In the genomic region with DNA sequence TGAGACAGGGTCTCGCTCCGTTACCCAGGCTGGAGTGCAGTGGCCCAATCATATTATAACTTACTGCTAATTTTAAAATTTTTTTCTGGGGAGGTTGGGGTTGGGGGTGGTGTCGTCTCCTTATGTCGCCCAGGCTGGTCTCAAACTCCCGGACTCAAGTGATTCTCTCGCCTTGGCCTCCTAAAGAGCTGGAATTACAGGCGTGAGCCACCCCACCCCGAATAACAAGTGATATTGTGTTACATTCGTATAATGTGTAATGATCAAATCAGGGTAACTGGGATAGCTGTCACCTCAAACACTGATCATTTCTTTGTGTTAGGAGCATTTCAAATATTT, we compare ENCODE assay signal across 8 cellular contexts. TPM values are rescaled to one million over a fixed set of nuclear protein-coding genes. Genes with fewer than 3 reads are reported as not detected.
DNase-seq lines count a peak whose midpoint lies in the region; ATAC-seq and TF ChIP-seq lines count a peak whose summit lies in the region.

No MANE protein-coding gene starts in this region.

- no peaks in the 10 kb centered on the region for H3K27me3 ChIP-seq in SU-DHL-6 (ENCODE audit: low read length)
- no peaks in the 10 kb centered on the region for H3K27me3 ChIP-seq in iPS-20b (ENCODE audit: insufficient read depth, low read length)
- no peaks in the 10 kb centered on the region for H3K27me3 ChIP-seq in testis

- TF ChIP-seq CTCF in SU-DHL-6 (IDR thresholded peaks at IDR 0.05; ENCODE audit: insufficient read depth, low read length, poor library complexity, severe bottlenecking) (no peak), testis (IDR thresholded peaks at IDR 0.05) (no peak)

- peak overlapping the region; percentile 25 for H3K4me3 ChIP-seq in SU-DHL-6 (ENCODE audit: insufficient read depth, low read length, poor library complexity, severe bottlenecking)
- peak overlapping the region; percentile 50; the same call in 1 of the 2 replicates for H3K4me3 ChIP-seq in iPS-20b (ENCODE audit: low read length)
- H3K4me3 ChIP-seq in testis: peak overlapping the region; percentile 57 to 81

- H3K9me2 ChIP-seq in SU-DHL-6 (replicated peaks; ENCODE audit: insufficient read depth, low read length): no peaks in the 10 kb centered on the region

- intact Hi-C loops in testis (cut with DNase I; ENCODE audit: low total_unique reads): no loop called here

- H2AFZ ChIP-seq in SU-DHL-6 (ENCODE audit: low read depth, low read length, severe bottlenecking): no peak overlapping the region

- no peaks in the 10 kb centered on the region for H3K9me3 ChIP-seq in SU-DHL-6 (ENCODE audit: insufficient read depth, low read length)
- no peaks in the 10 kb centered on the region for H3K9me3 ChIP-seq in iPS-20b (ENCODE audit: insufficient read depth, low read depth, low read length)
- no peaks in the 10 kb centered on the region for H3K9me3 ChIP-seq in testis

- H3K4me1 ChIP-seq in iPS-20b (ENCODE audit: insufficient read depth, low read length): 0 out of 2 replicates have a peak, but pooled peaks cover 2% of the 10 kb centered on the region
- no peaks in the 10 kb centered on the region for H3K4me1 ChIP-seq in testis

- H3K9ac ChIP-seq in SU-DHL-6 (ENCODE audit: low read length) (peak overlapping the region; percentile 30; the same call in 1 of the 2 replicates), iPS-20b (ENCODE audit: low read depth, low read length) (no peak overlapping the region)

- no peaks in the 10 kb centered on the region for H3K9me3 Mint-ChIP-seq in activated T-cell treated with anti-CD3 and anti-CD28 coated beads, Interleukin-2, amount 50 U/mL, for 72 hours

- peak overlapping the region; percentile 99 for H3K27ac Mint-ChIP-seq in activated T-cell treated with anti-CD3 and anti-CD28 coated beads, Interleukin-2, amount 50 U/mL, for 72 hours

- H3K4me3 Mint-ChIP-seq in activated T-cell treated with anti-CD3 and anti-CD28 coated beads, Interleukin-2, amount 50 U/mL, for 72 hours: peak overlapping the region; percentile 88 to 95

- H3K4me2 ChIP-seq in SU-DHL-6 (ENCODE audit: low read depth, low read length, poor library complexity, severe bottlenecking): peak overlapping the region; percentile 68

- WGBS in testis, 2 donors: 59 to 60% methylated on average over 9 of the region's 9 CpGs

- H3K36me3 ChIP-seq in SU-DHL-6 (ENCODE audit: low read length) (no peaks in the 10 kb centered on the region), iPS-20b (ENCODE audit: insufficient read depth, low read depth, low read length) (no peaks in the 10 kb centered on the region), testis (ENCODE audit: low read depth, missing control alignments) (no peaks in the 10 kb centered on the region)

- H3K27me3 Mint-ChIP-seq in activated T-cell treated with anti-CD3 and anti-CD28 coated beads, Interleukin-2, amount 50 U/mL, for 72 hours (ENCODE audit: low read depth): no peaks in the 10 kb centered on the region

- peaks cover 17% of the 10 kb centered on the region for H3K4me1 Mint-ChIP-seq in activated T-cell treated with anti-CD3 and anti-CD28 coated beads, Interleukin-2, amount 50 U/mL, for 72 hours (ENCODE audit: low read depth)

- no peak for ATAC-seq in activated T-cell treated with anti-CD3 and anti-CD28 coated beads, Interleukin-2, amount 50 U/mL, for 72 hours (replicated peaks in 1 of 2)
- no peak for ATAC-seq in GM21390 (IDR thresholded peaks at IDR 0.05; ENCODE audit: unreplicated experiment)

- 0 out of 2 replicates have a peak, but pooled peaks cover 3% of the 10 kb centered on the region for H3F3A ChIP-seq in SU-DHL-6 (ENCODE audit: insufficient read depth)

- DNase-seq in activated T-cell treated with anti-CD3 and anti-CD28 coated beads, Interleukin-2, amount 50 U/mL, for 72 hours: no peak
- DNase-seq in activated T-cell treated with anti-CD3 and anti-CD28 coated beads, Interleukin-2, amount 50 U/mL, for 48 hours: no peak
- DNase-seq in testis (no peak), NCI-H1105 (lab: John Stamatoyannopoulos, UW) (no peak), NCI-H526 treated with DMSO at 0.1 percent for 48 hours (lab: John Stamatoyannopoulos, UW) (no peak)

- H3K36me3 Mint-ChIP-seq in activated T-cell treated with anti-CD3 and anti-CD28 coated beads, Interleukin-2, amount 50 U/mL, for 72 hours (ENCODE audit: insufficient read depth in 2 of 2): peaks cover 0 to 4% of the 10 kb centered on the region in 2 donors

- no peaks in the 10 kb centered on the region for H4K20me1 ChIP-seq in SU-DHL-6 (ENCODE audit: low read depth, low read length)

- no peak for TF ChIP-seq POLR2A in testis (IDR thresholded peaks at IDR 0.05)

- no peak overlapping the region for H3K27ac ChIP-seq in SU-DHL-6 (ENCODE audit: low read depth, low read length)
- no peak overlapping the region for H3K27ac ChIP-seq in iPS-20b (ENCODE audit: low read length)
- peak overlapping the region in 1 of 2 donors; percentile 94 for H3K27ac ChIP-seq in testis

- H3K79me2 ChIP-seq in SU-DHL-6 (ENCODE audit: insufficient read depth, low read length): no peaks in the 10 kb centered on the region

RNA-seq across cellular contexts. Expression of gene KPNA2, which starts 16.2 kb away (rescaled TPM):
- 100 to 1,000 TPM; 193 to 201 TPM for total RNA-seq in activated T-cell treated with anti-CD3 and anti-CD28 coated beads, Interleukin-2, amount 50 U/mL, for 72 hours
- 100 to 1,000 TPM; 143 to 157 TPM for total RNA-seq in testis
- polyA plus RNA-seq in testis (ENCODE audit: insufficient read depth, low read depth, low replicate concordance): 481 TPM

RNA-seq across cellular contexts. Expression of gene C17orf58, which starts 23.0 kb away (rescaled TPM):
- total RNA-seq in activated T-cell treated with anti-CD3 and anti-CD28 coated beads, Interleukin-2, amount 50 U/mL, for 72 hours: 10 to 100 TPM; 16.2 to 24.8 TPM
- 10 to 100 TPM; 13.1 to 14.5 TPM for total RNA-seq in testis
- polyA plus RNA-seq in testis (ENCODE audit: insufficient read depth, low read depth, low replicate concordance): 13.5 TPM
